In genomic region chr7:91720255-91720937, GRCh38 we compare ENCODE assay signal across 24 cellular contexts.
DNase-seq lines count a peak whose midpoint lies in the region; ATAC-seq and TF ChIP-seq lines count a peak whose summit lies in the region.
"Had no signal": no experiment of that assay in that cellular context is flagged by ENCODE, and none has a peak within 500 bp of the region (broad histone marks: within the 10 kb centered on the region; RNA-seq: fewer than 3 reads in every experiment).

No MANE protein-coding gene starts in this region.

- H3K36me3 ChIP-seq in PC-3 (ENCODE audit: low read depth, low read length) (no peaks in the 10 kb centered on the region), left lung (no peaks in the 10 kb centered on the region)
- H3K36me3 ChIP-seq: suprapubic skin, uterus had no signal

- H3K36me3 Mint-ChIP-seq in chondrocyte (ENCODE audit: low read depth), result peaks cover 17% of the 10 kb centered on the region
- H3K36me3 Mint-ChIP-seq in glutamatergic neuron (ENCODE audit: unreplicated experiment), result peaks cover 9% of the 10 kb centered on the region
- H3K36me3 Mint-ChIP-seq: stimulated activated effector memory CD8-positive, alpha-beta T cell treated with anti-CD3 and anti-CD28 coated beads, Interleukin-12 subunit alpha, Interleukin-12 subunit beta, amount 100 ng/mL, for 72 hours had no signal

- H3K27ac Mint-ChIP-seq in chondrocyte (ENCODE audit: unreplicated experiment) (peak overlapping the region; percentile 23), glutamatergic neuron (ENCODE audit: unreplicated experiment) (no peak overlapping the region)
- H3K27ac Mint-ChIP-seq: CD8-positive, alpha-beta T cell; progenitor cell of endocrine pancreas; stimulated activated effector memory CD8-positive, alpha-beta T cell treated with anti-CD3 and anti-CD28 coated beads, Interleukin-12 subunit alpha, Interleukin-12 subunit beta, amount 100 ng/mL, for 72 hours had no signal

- no peaks in the 10 kb centered on the region for H3K79me2 ChIP-seq in PC-3 (ENCODE audit: low read length)

- H3K9ac ChIP-seq in PC-3 (ENCODE audit: low read length), result peak overlapping the region; percentile 9; the same call in 1 of the 2 replicates
- H3K9ac ChIP-seq: KMS-11 had no signal

- H3K9me3 Mint-ChIP-seq in chondrocyte (ENCODE audit: low read depth), result peaks cover 35% of the 10 kb centered on the region
- peaks cover 4% of the 10 kb centered on the region for H3K9me3 Mint-ChIP-seq in glutamatergic neuron (ENCODE audit: unreplicated experiment)

- H3K27ac ChIP-seq in PC-3 (ENCODE audit: low read length), result peak overlapping the region; percentile 87
- no peak overlapping the region for H3K27ac ChIP-seq in left lung
- H3K27ac ChIP-seq: KMS-11, SK-N-MC, suprapubic skin, uterus had no signal

- H3K4me3 ChIP-seq in PC-3 (ENCODE audit: low read length), result 0 out of 2 replicates have a peak overlapping the region, but pooled peaks have one; percentile 10
- no peak overlapping the region for H3K4me3 ChIP-seq in left lung
- H3K4me3 ChIP-seq: SK-N-MC, smooth muscle cell, suprapubic skin, uterus had no signal

- peaks cover 5% of the 10 kb centered on the region for H3F3A ChIP-seq in PC-3 (ENCODE audit: low read length, unreplicated experiment)

- DNase-seq in EL (peak; percentile 31), PC-3 (peak; percentile 92), chondrocyte (ENCODE audit: low spot score) (no peak), fibroblast of the conjunctiva (ENCODE audit: low read depth) (peak; percentile 40), glutamatergic neuron (no peak), left lung (no peak), foreskin melanocyte (no peak), KG1 (lab: John Stamatoyannopoulos, UW) (no peak)
- DNase-seq: activated CD4-positive, alpha-beta T cell treated with anti-CD3 and anti-CD28 coated beads for 48 hours; activated naive CD4-positive, alpha-beta T cell; activated T-cell treated with anti-CD3 and anti-CD28 coated beads, Interleukin-2, amount 50 U/mL, for 4 hours; CD8-positive, alpha-beta T cell; DMS153; GOT3; kidney glomerular epithelial cell; NCI-H524 treated with DMSO at 0.1 percent for 48 hours; T-helper 2 cell; uterus had no signal

- H3K4me1 Mint-ChIP-seq in chondrocyte (ENCODE audit: low read depth), result peaks cover 31% of the 10 kb centered on the region
- no peaks in the 10 kb centered on the region for H3K4me1 Mint-ChIP-seq in glutamatergic neuron (ENCODE audit: low read depth, unreplicated experiment)
- H3K4me1 Mint-ChIP-seq: stimulated activated effector memory CD8-positive, alpha-beta T cell treated with anti-CD3 and anti-CD28 coated beads, Interleukin-12 subunit alpha, Interleukin-12 subunit beta, amount 100 ng/mL, for 72 hours had no signal

- H3K9me3 ChIP-seq in PC-3 (ENCODE audit: low read length) (no peaks in the 10 kb centered on the region), left lung (peaks cover 0 to 23% of the 10 kb centered on the region in 2 donors)
- H3K9me3 ChIP-seq: suprapubic skin had no signal

- H3K4me1 ChIP-seq in PC-3 (ENCODE audit: insufficient read depth, low read length) (peaks cover 25% of the 10 kb centered on the region), left lung (no peaks in the 10 kb centered on the region)
- H3K4me1 ChIP-seq: suprapubic skin, uterus had no signal

- H3K4me3 Mint-ChIP-seq in chondrocyte (ENCODE audit: unreplicated experiment) (no peak overlapping the region), glutamatergic neuron (ENCODE audit: unreplicated experiment) (no peak overlapping the region)
- H3K4me3 Mint-ChIP-seq: activated T-cell treated with anti-CD3 and anti-CD28 coated beads, Interleukin-2, amount 50 U/mL, for 4 hours; CD8-positive, alpha-beta T cell; stimulated activated effector memory CD8-positive, alpha-beta T cell treated with anti-CD3 and anti-CD28 coated beads, Interleukin-12 subunit alpha, Interleukin-12 subunit beta, amount 100 ng/mL, for 72 hours had no signal

- BruUV-seq in PC-3 (replicated peaks; lab: Mats Ljungman, UMichigan), result no TSS peak

- POLR2A ChIA-PET in PC-3 (lab: Charles Lee; ENCODE audit: unreplicated experiment), result no interaction called here

- no peaks in the 10 kb centered on the region for H4K20me1 ChIP-seq in PC-3 (ENCODE audit: low read length)

- H3K27me3 Mint-ChIP-seq in chondrocyte (ENCODE audit: low read depth), result no peaks in the 10 kb centered on the region
- H3K27me3 Mint-ChIP-seq in glutamatergic neuron (ENCODE audit: unreplicated experiment), result no peaks in the 10 kb centered on the region
- H3K27me3 Mint-ChIP-seq: progenitor cell of endocrine pancreas had no signal

- intact Hi-C loops in PC-3 (cut with micrococcal nuclease), result loop anchor here (1.0 kb wide), 1 partner anchor 64 kb away; no protein-coding TSS in a partner anchor
- intact Hi-C loops in left lung (cut with DNase I), result no loop called here

- no peaks in the 10 kb centered on the region for H3K9me2 ChIP-seq in PC-3 (replicated peaks; ENCODE audit: low read length)

- CTCF ChIA-PET in PC-3 (lab: Charles Lee), result no interaction called here

- H3K4me2 ChIP-seq in PC-3 (ENCODE audit: low read length), result peak overlapping the region; percentile 66
- H3K4me2 ChIP-seq: KMS-11, smooth muscle cell had no signal

- ATAC-seq in PC-3 (peak; percentile 93), left lung (no peak)
- ATAC-seq: activated T-cell treated with anti-CD3 and anti-CD28 coated beads, Interleukin-2, amount 50 U/mL, for 4 hours; CD8-positive, alpha-beta T cell; stimulated activated effector memory CD8-positive, alpha-beta T cell treated with anti-CD3 and anti-CD28 coated beads, Interleukin-12 subunit alpha, Interleukin-12 subunit beta, amount 100 ng/mL, for 72 hours had no signal

- H3K27me3 ChIP-seq in PC-3 (ENCODE audit: low read length) (no peaks in the 10 kb centered on the region), left lung (no peaks in the 10 kb centered on the region)
- H3K27me3 ChIP-seq: suprapubic skin, uterus had no signal

- TF ChIP-seq CTCF in PC-3 (conservative IDR thresholded peaks at IDR 0.05; ENCODE audit: low read depth, low read length) (no peak), chondrocyte (IDR thresholded peaks at IDR 0.05) (no peak), glutamatergic neuron (IDR thresholded peaks at IDR 0.05; ENCODE audit: partially characterized antibody, unreplicated experiment) (no peak), left lung (IDR thresholded peaks at IDR 0.05) (no peak)

- 0 out of 2 replicates have a peak overlapping the region, but pooled peaks have one; percentile 46 for H2AFZ ChIP-seq in PC-3 (ENCODE audit: low read length)

Comparison
In these comparisons a context has a peak if more than half of its experiments do, and no peak if none do; other contexts are left out.
1. DNase-seq: peak in EL (single experiment), PC-3 (single experiment) and fibroblast of the conjunctiva (single experiment); none in chondrocyte (single experiment), glutamatergic neuron (single experiment), left lung (0 of 2), foreskin melanocyte (single experiment) and KG1 (single experiment).